ENCODE assay signal across 21 cellular contexts in the genomic region with DNA sequence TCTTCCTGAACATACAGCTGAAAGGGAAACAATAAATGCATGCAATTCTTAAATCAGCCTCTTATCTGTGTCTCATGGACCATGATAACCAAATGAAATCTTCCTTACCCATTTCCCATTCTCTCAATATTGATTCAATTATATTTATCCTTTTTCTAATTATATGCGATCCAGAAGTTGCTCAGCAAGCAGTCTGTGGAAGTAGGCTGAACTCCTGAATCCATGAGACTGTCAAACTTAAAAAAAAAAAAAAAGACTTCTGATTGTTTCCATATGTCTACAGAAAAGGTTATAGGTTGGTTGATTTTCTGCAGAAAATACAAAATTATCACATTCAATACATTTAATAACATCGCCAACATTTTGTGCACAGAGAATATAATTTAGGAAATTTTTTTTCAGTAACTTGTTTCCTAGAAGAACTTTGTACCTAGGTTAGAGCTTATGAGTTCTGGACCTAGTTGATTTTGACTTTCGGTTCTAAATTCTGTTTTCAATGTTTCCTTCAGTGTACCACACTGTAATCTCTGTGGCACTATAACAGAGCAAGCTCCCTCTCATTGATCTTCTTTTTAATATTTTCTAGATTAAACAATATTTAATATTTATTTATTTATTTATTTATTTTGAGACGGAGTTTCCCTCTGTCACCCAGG. TPM values are rescaled to one million over a fixed set of nuclear protein-coding genes. Genes with fewer than 3 reads are reported as not detected.
A peak's percentile ranks its signal among the peaks of the same experiment; 100 is the strongest.
DNase-seq lines count a peak whose midpoint lies in the region; ATAC-seq and TF ChIP-seq lines count a peak whose summit lies in the region.
"Had no signal": no experiment of that assay in that cellular context is flagged by ENCODE, and none has a peak within 500 bp of the region (broad histone marks: within the 10 kb centered on the region; RNA-seq: fewer than 3 reads in every experiment).

No MANE protein-coding gene starts in this region.

- peaks cover 8% of the 10 kb centered on the region for H3K36me3 ChIP-seq in right atrium auricular region
- H3K36me3 ChIP-seq in mesenchymal stem cell (ENCODE audit: control insufficient read depth in 1 of 2, insufficient read depth in 2 of 2, low read depth in 1 of 2, low read length in 2 of 2): peaks cover 0 to 36% of the 10 kb centered on the region in 2 experiments
- peaks cover 0 to 10% of the 10 kb centered on the region in 2 donors for H3K36me3 ChIP-seq in psoas muscle (ENCODE audit: insufficient read depth in 1 of 2, low read depth in 1 of 2)
- H3K36me3 ChIP-seq: MG63 had no signal

- no peak overlapping the region for H3K4me2 ChIP-seq in mesenchymal stem cell (ENCODE audit: low read length, poor library complexity, severe bottlenecking)

- ATAC-seq in left ventricle myocardium superior: no peak
- ATAC-seq in psoas muscle: no peak

- WGBS in mesenchymal stem cell: 100% methylated on average over 2 of the region's 4 CpGs
- WGBS in psoas muscle, 3 donors: 89 to 90% (median 89%) methylated on average over 4 of the region's 4 CpGs

- no peak overlapping the region for H2AK5ac ChIP-seq in mesenchymal stem cell (ENCODE audit: low read length, severe bottlenecking)

- no peak overlapping the region for H4K91ac ChIP-seq in mesenchymal stem cell (ENCODE audit: low read length)

- H3K9me3 ChIP-seq in right atrium auricular region: peaks cover 0 to 3% of the 10 kb centered on the region in 2 donors
- H3K9me3 ChIP-seq in mesenchymal stem cell (ENCODE audit: control insufficient read depth, low read length): peaks cover 3% of the 10 kb centered on the region
- no peaks in the 10 kb centered on the region for H3K9me3 ChIP-seq in psoas muscle
- H3K9me3 ChIP-seq: MG63 had no signal

- H3K79me1 ChIP-seq in mesenchymal stem cell (replicated peaks; ENCODE audit: low read length, poor library complexity, severe bottlenecking): no peaks in the 10 kb centered on the region

- H3K14ac ChIP-seq in mesenchymal stem cell (ENCODE audit: low read length in 2 of 2): no peak overlapping the region

- H2BK15ac ChIP-seq in mesenchymal stem cell (ENCODE audit: low read depth, poor library complexity, severe bottlenecking): no peak overlapping the region

- H2BK120ac ChIP-seq in mesenchymal stem cell (ENCODE audit: low read depth, low read length): no peak overlapping the region

- no peak for TF ChIP-seq CTCF in right atrium auricular region (IDR thresholded peaks at IDR 0.05)
- TF ChIP-seq CTCF in dorsolateral prefrontal cortex (IDR thresholded peaks at IDR 0.05 in 54 of 56, conservative IDR thresholded peaks at IDR 0.05 in 2 of 56; ENCODE audit: low read depth in 1 of 56, partially characterized antibody in 56 of 56): no peak
- no peak for TF ChIP-seq CTCF in psoas muscle (IDR thresholded peaks at IDR 0.05)

- no peak overlapping the region for H3K23ac ChIP-seq in mesenchymal stem cell (ENCODE audit: low read length in 2 of 2)

- no peak overlapping the region for H3K18ac ChIP-seq in mesenchymal stem cell (ENCODE audit: low read depth in 1 of 2, low read length in 2 of 2)

- no peak overlapping the region for H2BK12ac ChIP-seq in mesenchymal stem cell (ENCODE audit: low read length in 2 of 2)

- no peak overlapping the region for H3K4me3 ChIP-seq in right atrium auricular region
- H3K4me3 ChIP-seq in dorsolateral prefrontal cortex: no peak overlapping the region
- H3K4me3 ChIP-seq in mesenchymal stem cell (ENCODE audit: insufficient read depth in 1 of 2, low read depth in 1 of 2, low read length in 2 of 2): no peak overlapping the region
- no peak overlapping the region for H3K4me3 ChIP-seq in psoas muscle
- H3K4me3 ChIP-seq: MG63 had no signal

- H3K9ac ChIP-seq in mesenchymal stem cell (ENCODE audit: low read length): peak overlapping the region; percentile 81

- no peak overlapping the region for H2AFZ ChIP-seq in mesenchymal stem cell (ENCODE audit: low read depth, low read length)

- H3K27ac ChIP-seq in right atrium auricular region: peak overlapping the region; percentile 8 to 59
- H3K27ac ChIP-seq in dorsolateral prefrontal cortex: peak overlapping the region in 32 of 59 donors; percentile 1 to 70 (median 36)
- no peak overlapping the region for H3K27ac ChIP-seq in mesenchymal stem cell (ENCODE audit: low read length, poor library complexity, severe bottlenecking)
- H3K27ac ChIP-seq in psoas muscle: no peak overlapping the region

- intact Hi-C loops in left ventricle myocardium superior (cut with micrococcal nuclease) (no loop called here), dorsolateral prefrontal cortex (cut with DNase I) (loop anchor here in 1 of 2 donors (10.0 kb wide), 1 partner anchor 173 kb away; no protein-coding TSS in a partner anchor), psoas muscle (cut with DNase I) (no loop called here)

- DNase-seq in right atrium auricular region (ENCODE audit: low spot score) (no peak), left ventricle myocardium superior (no peak), dorsolateral prefrontal cortex (no peak), mesenchymal stem cell (no peak), NCI-H226 (no peak), psoas muscle (no peak), middle frontal gyrus (ENCODE audit: extremely low spot score, low spot score) (no peak)
- DNase-seq: AML-193; CD4-positive, alpha-beta T cell; DMS53; H9; IMR-90; Karpas-422; MG63; NCI-H1105; NCI-H1694; NCI-H2107; NCI-H345; NCI-H526 treated with DMSO at 0.1 percent for 48 hours had no signal

- no peak overlapping the region for H3K4ac ChIP-seq in mesenchymal stem cell (ENCODE audit: low read depth in 1 of 2, low read length in 2 of 2)

- no peaks in the 10 kb centered on the region for H3K27me3 ChIP-seq in right atrium auricular region
- no peaks in the 10 kb centered on the region for H3K27me3 ChIP-seq in dorsolateral prefrontal cortex
- no peaks in the 10 kb centered on the region for H3K27me3 ChIP-seq in mesenchymal stem cell (ENCODE audit: control insufficient read depth in 1 of 2, insufficient read depth in 1 of 2, low read length in 2 of 2)
- no peaks in the 10 kb centered on the region for H3K27me3 ChIP-seq in psoas muscle (ENCODE audit: insufficient read depth in 3 of 3, low read length in 2 of 3)

- no peaks in the 10 kb centered on the region for H3K4me1 ChIP-seq in right atrium auricular region
- no peaks in the 10 kb centered on the region for H3K4me1 ChIP-seq in mesenchymal stem cell (ENCODE audit: control insufficient read depth, insufficient read depth, low read depth, low read length)
- H3K4me1 ChIP-seq in psoas muscle: no peaks in the 10 kb centered on the region

- no peak overlapping the region for H2BK5ac ChIP-seq in mesenchymal stem cell (ENCODE audit: low read depth, low read length, poor library complexity, severe bottlenecking)

- H4K8ac ChIP-seq in mesenchymal stem cell (ENCODE audit: low read length): no peak overlapping the region

RNA-seq across cellular contexts. Expression of a gene that starts 1.3 kb away (rescaled TPM):
- total RNA-seq in right atrium auricular region (10 to 100 TPM; 11.3 to 11.8 TPM), left ventricle myocardium superior (21.5 TPM), dorsolateral prefrontal cortex (10 to 100 TPM in 111 of 120 experiments, 1 to 10 TPM in 9; 6.9 to 33.3 (median 16.5) TPM), psoas muscle (10 to 100 TPM in 2 of 4 donors, 1 to 10 TPM in 2; 4.2 to 13.8 (median 9.4) TPM)
- polyA plus RNA-seq in mesenchymal stem cell (2013, experiment 1 of 2): 0.01 TPM
- polyA plus RNA-seq in mesenchymal stem cell (2013, experiment 2 of 2): 0.03 TPM
- polyA plus RNA-seq in psoas muscle: 1 to 10 TPM; 1.6 to 3.4 (median 3.2) TPM
- total RNA-seq: H9, HT-29, RPMI7951 had no signal
- polyA plus RNA-seq: IMR-90 had no signal

Comparison
In these comparisons a context has a peak if more than half of its experiments do, and no peak if none do; other contexts are left out.
1. H3K27ac ChIP-seq: peak in right atrium auricular region (2 of 2) and dorsolateral prefrontal cortex (32 of 59); none in mesenchymal stem cell (single experiment) and psoas muscle (single experiment).